In genomic region chr5:50302815-50303490, GRCh38 we compare ENCODE assay signal across 15 cellular contexts.
DNase-seq lines count a peak whose midpoint lies in the region; ATAC-seq and TF ChIP-seq lines count a peak whose summit lies in the region.
"Had no signal": no experiment of that assay in that cellular context is flagged by ENCODE, and none has a peak within 500 bp of the region (broad histone marks: within the 10 kb centered on the region; RNA-seq: fewer than 3 reads in every experiment).

No MANE protein-coding gene starts in this region.

- H3K4me1 ChIP-seq in ACC112 (ENCODE audit: control insufficient read depth, insufficient read depth, low read length, unreplicated experiment) (peaks cover 10% of the 10 kb centered on the region), foreskin keratinocyte (peaks cover 8% of the 10 kb centered on the region)
- H3K4me1 ChIP-seq: tibial nerve had no signal

- H3K27ac Mint-ChIP-seq in endothelial cell (ENCODE audit: unreplicated experiment) = no peak overlapping the region
- H3K27ac Mint-ChIP-seq in activated naive CD8-positive, alpha-beta T cell treated with anti-CD3 and anti-CD28 coated beads for 36 hours = no peak overlapping the region
- H3K27ac Mint-ChIP-seq: activated T-cell treated with anti-CD3 and anti-CD28 coated beads, Interleukin-2, amount 50 U/mL, for 24 hours; T-cell had no signal

- ATAC-seq in foreskin keratinocyte (peak; percentile 99), GM19463 (IDR thresholded peaks at IDR 0.05; ENCODE audit: unreplicated experiment) (no peak)
- ATAC-seq: T-cell had no signal

- DNase-seq in HCEC 1CT (peak; percentile 7), RPMI7951 (ENCODE audit: low read depth) (peak; percentile 34), foreskin keratinocyte (peak; percentile 87 to 90), activated T-cell treated with anti-CD3 and anti-CD28 coated beads for 4 hours (no peak), endothelial cell (ENCODE audit: low spot score) (no peak)
- DNase-seq in activated naive CD8-positive, alpha-beta T cell treated with anti-CD3 and anti-CD28 coated beads for 36 hours = no peak
- DNase-seq: activated CD4-positive, CD25-positive, alpha-beta regulatory T cell treated with anti-CD3 and anti-CD28 coated beads, Interleukin-2, amount 50 U/mL, for 72 hours; activated T-cell treated with anti-CD3 and anti-CD28 coated beads, Interleukin-2, amount 50 U/mL, for 24 hours; cortex of kidney; DMS79; posterior cingulate gyrus; T-cell had no signal

- no peaks in the 10 kb centered on the region for H3K36me3 ChIP-seq in ACC112 (ENCODE audit: insufficient read depth, low read length)
- H3K36me3 ChIP-seq: tibial nerve had no signal

- no peak overlapping the region for H3K4me3 Mint-ChIP-seq in endothelial cell (ENCODE audit: unreplicated experiment)
- no peak overlapping the region for H3K4me3 Mint-ChIP-seq in activated naive CD8-positive, alpha-beta T cell treated with anti-CD3 and anti-CD28 coated beads for 36 hours
- H3K4me3 Mint-ChIP-seq: activated T-cell treated with anti-CD3 and anti-CD28 coated beads, Interleukin-2, amount 50 U/mL, for 24 hours; T-cell had no signal

- no peak overlapping the region for H3K4me3 ChIP-seq in ACC112 (ENCODE audit: low read depth, low read length)
- H3K4me3 ChIP-seq: tibial nerve had no signal

- TF ChIP-seq CTCF in foreskin keratinocyte (conservative IDR thresholded peaks at IDR 0.05) (no peak), endothelial cell (IDR thresholded peaks at IDR 0.05; ENCODE audit: unreplicated experiment) (no peak)

- no peaks in the 10 kb centered on the region for H3K27me3 Mint-ChIP-seq in endothelial cell (ENCODE audit: unreplicated experiment)
- H3K27me3 Mint-ChIP-seq in activated naive CD8-positive, alpha-beta T cell treated with anti-CD3 and anti-CD28 coated beads for 36 hours = no peaks in the 10 kb centered on the region
- H3K27me3 Mint-ChIP-seq: activated T-cell treated with anti-CD3 and anti-CD28 coated beads, Interleukin-2, amount 50 U/mL, for 24 hours; T-cell had no signal

- H2AFZ ChIP-seq in ACC112 (ENCODE audit: low read length, unreplicated experiment) = no peak overlapping the region

- no peaks in the 10 kb centered on the region for H3K4me1 Mint-ChIP-seq in endothelial cell (ENCODE audit: unreplicated experiment)
- H3K4me1 Mint-ChIP-seq in activated naive CD8-positive, alpha-beta T cell treated with anti-CD3 and anti-CD28 coated beads for 36 hours = no peaks in the 10 kb centered on the region
- H3K4me1 Mint-ChIP-seq: T-cell had no signal

- peaks cover 5% of the 10 kb centered on the region for H3K9me3 Mint-ChIP-seq in endothelial cell (ENCODE audit: unreplicated experiment)
- H3K9me3 Mint-ChIP-seq in activated naive CD8-positive, alpha-beta T cell treated with anti-CD3 and anti-CD28 coated beads for 36 hours = peaks cover 7% of the 10 kb centered on the region

- no peaks in the 10 kb centered on the region for H3K79me2 ChIP-seq in ACC112 (ENCODE audit: control insufficient read depth, insufficient read depth, low read length, unreplicated experiment)

- H3K27me3 ChIP-seq in ACC112 (ENCODE audit: insufficient read depth, low read length) (no peaks in the 10 kb centered on the region), foreskin keratinocyte (no peaks in the 10 kb centered on the region)
- H3K27me3 ChIP-seq: tibial nerve had no signal

- H3K36me3 Mint-ChIP-seq in endothelial cell (ENCODE audit: low read depth, unreplicated experiment) = no peaks in the 10 kb centered on the region
- peaks cover 4% of the 10 kb centered on the region for H3K36me3 Mint-ChIP-seq in activated naive CD8-positive, alpha-beta T cell treated with anti-CD3 and anti-CD28 coated beads for 36 hours

- peak overlapping the region; percentile 66 for H3K27ac ChIP-seq in ACC112 (ENCODE audit: low read depth, low read length)
- H3K27ac ChIP-seq in foreskin keratinocyte = peak overlapping the region; percentile 36
- H3K27ac ChIP-seq: tibial nerve had no signal

Comparison
In these comparisons a context has a peak if more than half of its experiments do, and no peak if none do; other contexts are left out.
1. DNase-seq: peak in HCEC 1CT (single experiment), RPMI7951 (single experiment) and foreskin keratinocyte (2 of 2); none in activated T-cell treated with anti-CD3 and anti-CD28 coated beads for 4 hours (single experiment), endothelial cell (single experiment) and activated naive CD8-positive, alpha-beta T cell treated with anti-CD3 and anti-CD28 coated beads for 36 hours (single experiment).